In genomic region chr16:16143038-16143763, GRCh38 we compare ENCODE assay signal across 8 cellular contexts.
A peak's percentile ranks its signal among the peaks of the same experiment; 100 is the strongest.
DNase-seq lines count a peak whose midpoint lies in the region; ATAC-seq lines count a peak whose summit lies in the region.

No MANE protein-coding gene starts in this region.

- H3K9ac ChIP-seq in mesenchymal stem cell (ENCODE audit: low read length): no peak overlapping the region

- ATAC-seq in HG02610 (IDR thresholded peaks at IDR 0.05; ENCODE audit: unreplicated experiment) (no peak), HG03095 (IDR thresholded peaks at IDR 0.05; ENCODE audit: unreplicated experiment) (no peak)

- no peaks in the 10 kb centered on the region for H3K9me3 ChIP-seq in mesenchymal stem cell (ENCODE audit: control insufficient read depth, low read length)

- H2BK5ac ChIP-seq in mesenchymal stem cell (ENCODE audit: low read depth, low read length, poor library complexity, severe bottlenecking): no peak overlapping the region

- no peak overlapping the region for H4K91ac ChIP-seq in mesenchymal stem cell (ENCODE audit: low read length)

- peaks cover 6 to 11% (median 8%) of the 10 kb centered on the region in 3 donors for H3K4me1 Mint-ChIP-seq in IgD-negative memory B cell
- H3K4me1 Mint-ChIP-seq in activated CD4-positive, alpha-beta memory T cell treated with anti-CD3 and anti-CD28 coated beads, Interleukin-2, amount 10 ng/mL, durations not matched to agents 7 days and 5 days: peaks cover 1% of the 10 kb centered on the region

- peak; percentile 21 for DNase-seq in NCI-H2029 (lab: John Stamatoyannopoulos, UW)
- DNase-seq in NCI-H2029 treated with DMSO at 0.1 percent for 48 hours (lab: John Stamatoyannopoulos, UW): no peak
- peak; percentile 26 for DNase-seq in activated CD4-positive, alpha-beta memory T cell treated with anti-CD3 and anti-CD28 coated beads, Interleukin-2, amount 10 ng/mL, durations not matched to agents 7 days and 5 days
- DNase-seq in mesenchymal stem cell: peak; percentile 32
- no peak for DNase-seq in C1 segment of cervical spinal cord (lab: John Stamatoyannopoulos, UW)

- no peaks in the 10 kb centered on the region for H3K9me3 Mint-ChIP-seq in IgD-negative memory B cell
- no peaks in the 10 kb centered on the region for H3K9me3 Mint-ChIP-seq in activated CD4-positive, alpha-beta memory T cell treated with anti-CD3 and anti-CD28 coated beads, Interleukin-2, amount 10 ng/mL, durations not matched to agents 7 days and 5 days

- H3K27ac Mint-ChIP-seq in IgD-negative memory B cell: peak overlapping the region in 2 of 3 donors; percentile 87 to 94
- H3K27ac Mint-ChIP-seq in activated CD4-positive, alpha-beta memory T cell treated with anti-CD3 and anti-CD28 coated beads, Interleukin-2, amount 10 ng/mL, durations not matched to agents 7 days and 5 days: no peak overlapping the region

- no peak overlapping the region for H2AK5ac ChIP-seq in mesenchymal stem cell (ENCODE audit: low read length, severe bottlenecking)

- no peak overlapping the region for H3K14ac ChIP-seq in mesenchymal stem cell (ENCODE audit: low read length in 2 of 2)

- peaks cover 7% of the 10 kb centered on the region for H3K36me3 Mint-ChIP-seq in IgD-negative memory B cell
- peaks cover 46% of the 10 kb centered on the region for H3K36me3 Mint-ChIP-seq in activated CD4-positive, alpha-beta memory T cell treated with anti-CD3 and anti-CD28 coated beads, Interleukin-2, amount 10 ng/mL, durations not matched to agents 7 days and 5 days (ENCODE audit: low read depth)

- 94% methylated on average over 15 of the region's 15 CpGs for WGBS in mesenchymal stem cell

- no peak overlapping the region for H3K18ac ChIP-seq in mesenchymal stem cell (ENCODE audit: low read depth in 1 of 2, low read length in 2 of 2)

- CTCF ChIA-PET in activated CD4-positive, alpha-beta memory T cell treated with anti-CD3 and anti-CD28 coated beads, Interleukin-2, amount 10 ng/mL, durations not matched to agents 7 days and 5 days (lab: Charles Lee): interaction anchor here (1.0 kb wide), 1 partner anchor 15 kb away, joined by 3 read pairs; no protein-coding TSS in a partner anchor

- H2BK12ac ChIP-seq in mesenchymal stem cell (ENCODE audit: low read length in 2 of 2): no peak overlapping the region

- H2BK120ac ChIP-seq in mesenchymal stem cell (ENCODE audit: low read depth, low read length): no peak overlapping the region

- H3K79me1 ChIP-seq in mesenchymal stem cell (replicated peaks; ENCODE audit: low read length, poor library complexity, severe bottlenecking): no peaks in the 10 kb centered on the region

- no peaks in the 10 kb centered on the region for H3K27me3 Mint-ChIP-seq in IgD-negative memory B cell
- H3K27me3 Mint-ChIP-seq in activated CD4-positive, alpha-beta memory T cell treated with anti-CD3 and anti-CD28 coated beads, Interleukin-2, amount 10 ng/mL, durations not matched to agents 7 days and 5 days: no peaks in the 10 kb centered on the region

- H3K23ac ChIP-seq in mesenchymal stem cell (ENCODE audit: low read length in 2 of 2): no peak overlapping the region

- no peaks in the 10 kb centered on the region for H3K27me3 ChIP-seq in mesenchymal stem cell (ENCODE audit: control insufficient read depth in 1 of 2, insufficient read depth in 1 of 2, low read length in 2 of 2)

- peaks cover 56 to 87% of the 10 kb centered on the region in 2 experiments for H3K36me3 ChIP-seq in mesenchymal stem cell (ENCODE audit: control insufficient read depth in 1 of 2, insufficient read depth in 2 of 2, low read depth in 1 of 2, low read length in 2 of 2)

- H3K4me3 ChIP-seq in mesenchymal stem cell (ENCODE audit: insufficient read depth in 1 of 2, low read depth in 1 of 2, low read length in 2 of 2): no peak overlapping the region

- H3K4me2 ChIP-seq in mesenchymal stem cell (ENCODE audit: low read length, poor library complexity, severe bottlenecking): no peak overlapping the region

- H3K27ac ChIP-seq in mesenchymal stem cell (ENCODE audit: low read length, poor library complexity, severe bottlenecking): no peak overlapping the region

- POLR2A ChIA-PET in activated CD4-positive, alpha-beta memory T cell treated with anti-CD3 and anti-CD28 coated beads, Interleukin-2, amount 10 ng/mL, durations not matched to agents 7 days and 5 days (lab: Charles Lee): interaction anchor here (0.6 kb wide), 1 partner anchor 12 kb away, joined by 3 read pairs; no protein-coding TSS in a partner anchor

- no peak overlapping the region for H4K8ac ChIP-seq in mesenchymal stem cell (ENCODE audit: low read length)

- H3K4me3 Mint-ChIP-seq in IgD-negative memory B cell: peak overlapping the region in 1 of 4 donors; percentile 74
- no peak overlapping the region for H3K4me3 Mint-ChIP-seq in activated CD4-positive, alpha-beta memory T cell treated with anti-CD3 and anti-CD28 coated beads, Interleukin-2, amount 10 ng/mL, durations not matched to agents 7 days and 5 days

- no peak overlapping the region for H2AFZ ChIP-seq in mesenchymal stem cell (ENCODE audit: low read depth, low read length)

- no peak overlapping the region for H3K4ac ChIP-seq in mesenchymal stem cell (ENCODE audit: low read depth in 1 of 2, low read length in 2 of 2)

- H3K4me1 ChIP-seq in mesenchymal stem cell (ENCODE audit: control insufficient read depth, insufficient read depth, low read depth, low read length): peaks cover 12% of the 10 kb centered on the region

- H2BK15ac ChIP-seq in mesenchymal stem cell (ENCODE audit: low read depth, poor library complexity, severe bottlenecking): no peak overlapping the region

Comparison
In these comparisons a context has a peak if more than half of its experiments do, and no peak if none do; other contexts are left out.
1. DNase-seq: peak in NCI-H2029 (single experiment), activated CD4-positive, alpha-beta memory T cell treated with anti-CD3 and anti-CD28 coated beads, Interleukin-2, amount 10 ng/mL, durations not matched to agents 7 days and 5 days (single experiment) and mesenchymal stem cell (single experiment); none in NCI-H2029 treated with DMSO at 0.1 percent for 48 hours (single experiment) and C1 segment of cervical spinal cord (0 of 14).